ENCODE assay signal across 12 cellular contexts in the genomic region with DNA sequence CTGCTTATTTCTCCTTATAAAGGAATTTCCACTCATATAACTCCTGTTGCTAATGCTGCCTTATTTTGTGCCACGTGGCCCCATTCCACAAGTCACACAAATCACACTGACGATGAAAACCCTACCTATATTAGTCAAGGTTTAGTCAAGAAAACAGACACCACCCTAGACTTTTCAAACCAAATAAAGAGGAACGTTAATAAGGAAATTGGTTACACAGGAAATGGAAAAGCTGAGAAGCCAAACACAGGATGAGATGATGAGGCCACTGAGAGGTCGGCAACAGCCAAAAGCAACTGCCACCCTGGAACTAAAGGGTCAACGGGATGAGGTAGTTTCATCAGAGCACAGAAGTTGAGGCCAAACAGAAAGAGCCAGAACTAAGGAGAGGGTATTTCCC. TPM values are rescaled to one million over a fixed set of nuclear protein-coding genes. Genes with fewer than 3 reads are reported as not detected.
A peak's percentile ranks its signal among the peaks of the same experiment; 100 is the strongest.
DNase-seq lines count a peak whose midpoint lies in the region; ATAC-seq and TF ChIP-seq lines count a peak whose summit lies in the region.
"Had no signal": no experiment of that assay in that cellular context is flagged by ENCODE, and none has a peak within 500 bp of the region (broad histone marks: within the 10 kb centered on the region; RNA-seq: fewer than 3 reads in every experiment).

No MANE protein-coding gene starts in this region.

- no peaks in the 10 kb centered on the region for H3K9me3 ChIP-seq in neutrophil

- peaks cover 7% of the 10 kb centered on the region for H3K4me1 Mint-ChIP-seq in activated T-cell treated with anti-CD3 and anti-CD28 coated beads, Interleukin-2, amount 50 U/mL, for 72 hours (ENCODE audit: low read depth)
- H3K4me1 Mint-ChIP-seq in activated T-cell treated with anti-CD3 and anti-CD28 coated beads, Interleukin-2, amount 50 U/mL, for 4 hours (ENCODE audit: low read depth) = peaks cover 5% of the 10 kb centered on the region
- H3K4me1 Mint-ChIP-seq in activated T-helper 1 cell treated with anti-CD3 and anti-CD28 coated beads, Interleukin-12 subunit alpha, Interleukin-12 subunit beta, Interleukin-2, Interleukin-4 antibody, amounts not matched to agents 30 ng/mL and 10 ng/mL and 1 ng/mL, durations not matched to agents 14 hours and 24 hours and 36 hours (ENCODE audit: low read depth) = peaks cover 10% of the 10 kb centered on the region
- H3K4me1 Mint-ChIP-seq in glutamatergic neuron (ENCODE audit: low read depth, unreplicated experiment) = no peaks in the 10 kb centered on the region

- peak overlapping the region; percentile 75 for H3K27ac ChIP-seq in neutrophil
- H3K27ac ChIP-seq: cardiac muscle cell, KMS-11 had no signal

- H3K27me3 Mint-ChIP-seq in activated T-cell treated with anti-CD3 and anti-CD28 coated beads, Interleukin-2, amount 50 U/mL, for 72 hours (ENCODE audit: low read depth) = no peaks in the 10 kb centered on the region
- H3K27me3 Mint-ChIP-seq in activated T-cell treated with anti-CD3 and anti-CD28 coated beads, Interleukin-2, amount 50 U/mL, for 4 hours (ENCODE audit: low read depth) = no peaks in the 10 kb centered on the region
- H3K27me3 Mint-ChIP-seq in activated T-helper 1 cell treated with anti-CD3 and anti-CD28 coated beads, Interleukin-12 subunit alpha, Interleukin-12 subunit beta, Interleukin-2, Interleukin-4 antibody, amounts not matched to agents 30 ng/mL and 10 ng/mL and 1 ng/mL, durations not matched to agents 14 hours and 24 hours and 36 hours (ENCODE audit: insufficient read depth) = no peaks in the 10 kb centered on the region
- no peaks in the 10 kb centered on the region for H3K27me3 Mint-ChIP-seq in glutamatergic neuron (ENCODE audit: unreplicated experiment)

- peaks cover 25 to 27% of the 10 kb centered on the region in 2 experiments for H3K4me1 ChIP-seq in neutrophil (ENCODE audit: control insufficient read depth in 1 of 2, insufficient read depth in 1 of 2, low read depth in 1 of 2, low read length in 1 of 2)

- H3K4me3 Mint-ChIP-seq in activated T-cell treated with anti-CD3 and anti-CD28 coated beads, Interleukin-2, amount 50 U/mL, for 72 hours = peak overlapping the region in 1 of 2 donors; percentile 9
- H3K4me3 Mint-ChIP-seq in activated T-cell treated with anti-CD3 and anti-CD28 coated beads, Interleukin-2, amount 50 U/mL, for 4 hours = no peak overlapping the region
- H3K4me3 Mint-ChIP-seq in activated T-helper 1 cell treated with anti-CD3 and anti-CD28 coated beads, Interleukin-12 subunit alpha, Interleukin-12 subunit beta, Interleukin-2, Interleukin-4 antibody, amounts not matched to agents 30 ng/mL and 10 ng/mL and 1 ng/mL, durations not matched to agents 14 hours and 24 hours and 36 hours = no peak overlapping the region
- no peak overlapping the region for H3K4me3 Mint-ChIP-seq in glutamatergic neuron (ENCODE audit: unreplicated experiment)

- no peak for DNase-seq in activated T-cell treated with anti-CD3 and anti-CD28 coated beads, Interleukin-2, amount 50 U/mL, for 72 hours
- no peak for DNase-seq in activated T-cell treated with anti-CD3 and anti-CD28 coated beads, Interleukin-2, amount 50 U/mL, for 4 hours
- peak; percentile 68 for DNase-seq in M059J (ENCODE audit: low read depth)
- no peak for DNase-seq in activated T-helper 1 cell treated with anti-CD3 and anti-CD28 coated beads, Interleukin-12 subunit alpha, Interleukin-12 subunit beta, Interleukin-2, Interleukin-4 antibody, amounts not matched to agents 30 ng/mL and 10 ng/mL and 1 ng/mL, durations not matched to agents 14 hours and 24 hours and 36 hours (ENCODE audit: low spot score)
- no peak for DNase-seq in glutamatergic neuron
- DNase-seq in SHP77 treated with DMSO at 0.1 percent for 48 hours (lab: John Stamatoyannopoulos, UW) = no peak
- DNase-seq in NCI-H2029 (lab: John Stamatoyannopoulos, UW) = no peak
- DNase-seq: activated naive CD4-positive, alpha-beta T cell had no signal

- H3K27me3 ChIP-seq in neutrophil = no peaks in the 10 kb centered on the region
- H3K27me3 ChIP-seq: cardiac muscle cell had no signal

- peaks cover 0 to 2% of the 10 kb centered on the region in 2 donors for H3K9me3 Mint-ChIP-seq in activated T-cell treated with anti-CD3 and anti-CD28 coated beads, Interleukin-2, amount 50 U/mL, for 72 hours
- H3K9me3 Mint-ChIP-seq in activated T-cell treated with anti-CD3 and anti-CD28 coated beads, Interleukin-2, amount 50 U/mL, for 4 hours = no peaks in the 10 kb centered on the region
- no peaks in the 10 kb centered on the region for H3K9me3 Mint-ChIP-seq in activated T-helper 1 cell treated with anti-CD3 and anti-CD28 coated beads, Interleukin-12 subunit alpha, Interleukin-12 subunit beta, Interleukin-2, Interleukin-4 antibody, amounts not matched to agents 30 ng/mL and 10 ng/mL and 1 ng/mL, durations not matched to agents 14 hours and 24 hours and 36 hours
- H3K9me3 Mint-ChIP-seq in glutamatergic neuron (ENCODE audit: unreplicated experiment) = peaks cover 4% of the 10 kb centered on the region

- H3K36me3 ChIP-seq in neutrophil = no peaks in the 10 kb centered on the region
- H3K36me3 ChIP-seq: cardiac muscle cell had no signal

- no peak for TF ChIP-seq CTCF in neutrophil (IDR thresholded peaks at IDR 0.05)
- no peak for TF ChIP-seq CTCF in glutamatergic neuron (IDR thresholded peaks at IDR 0.05; ENCODE audit: partially characterized antibody, unreplicated experiment)

- H3K36me3 Mint-ChIP-seq in activated T-cell treated with anti-CD3 and anti-CD28 coated beads, Interleukin-2, amount 50 U/mL, for 72 hours (ENCODE audit: insufficient read depth in 2 of 2) = peaks cover 0 to 3% of the 10 kb centered on the region in 2 donors
- H3K36me3 Mint-ChIP-seq in activated T-cell treated with anti-CD3 and anti-CD28 coated beads, Interleukin-2, amount 50 U/mL, for 4 hours (ENCODE audit: insufficient read depth) = no peaks in the 10 kb centered on the region
- H3K36me3 Mint-ChIP-seq in activated T-helper 1 cell treated with anti-CD3 and anti-CD28 coated beads, Interleukin-12 subunit alpha, Interleukin-12 subunit beta, Interleukin-2, Interleukin-4 antibody, amounts not matched to agents 30 ng/mL and 10 ng/mL and 1 ng/mL, durations not matched to agents 14 hours and 24 hours and 36 hours (ENCODE audit: low read depth) = no peaks in the 10 kb centered on the region
- H3K36me3 Mint-ChIP-seq in glutamatergic neuron (ENCODE audit: unreplicated experiment) = no peaks in the 10 kb centered on the region

- peak; percentile 25 to 74 for ATAC-seq in activated T-cell treated with anti-CD3 and anti-CD28 coated beads, Interleukin-2, amount 50 U/mL, for 72 hours (replicated peaks in 1 of 2)
- no peak for ATAC-seq in activated T-cell treated with anti-CD3 and anti-CD28 coated beads, Interleukin-2, amount 50 U/mL, for 4 hours

- intact Hi-C loops in activated T-helper 1 cell treated with anti-CD3 and anti-CD28 coated beads, Interleukin-12 subunit alpha, Interleukin-12 subunit beta, Interleukin-2, Interleukin-4 antibody, amounts not matched to agents 30 ng/mL and 10 ng/mL and 1 ng/mL, durations not matched to agents 14 hours and 24 hours and 36 hours (cut with micrococcal nuclease) = no loop called here

- H3K27ac Mint-ChIP-seq in activated T-cell treated with anti-CD3 and anti-CD28 coated beads, Interleukin-2, amount 50 U/mL, for 72 hours = peak overlapping the region; percentile 66
- H3K27ac Mint-ChIP-seq in activated T-helper 1 cell treated with anti-CD3 and anti-CD28 coated beads, Interleukin-12 subunit alpha, Interleukin-12 subunit beta, Interleukin-2, Interleukin-4 antibody, amounts not matched to agents 30 ng/mL and 10 ng/mL and 1 ng/mL, durations not matched to agents 14 hours and 24 hours and 36 hours = peak overlapping the region; percentile 62
- no peak overlapping the region for H3K27ac Mint-ChIP-seq in glutamatergic neuron (ENCODE audit: unreplicated experiment)

- H3K4me3 ChIP-seq in neutrophil (ENCODE audit: low read depth in 1 of 2, low read length in 1 of 2) = peak overlapping the region in 1 of 2 experiments; percentile 17
- H3K4me3 ChIP-seq: cardiac muscle cell had no signal

RNA-seq across cellular contexts. Expression of a gene that starts 47.3 kb away (rescaled TPM):
- total RNA-seq in activated T-cell treated with anti-CD3 and anti-CD28 coated beads, Interleukin-2, amount 50 U/mL, for 72 hours = not detected
- not detected for total RNA-seq in activated T-cell treated with anti-CD3 and anti-CD28 coated beads, Interleukin-2, amount 50 U/mL, for 4 hours
- total RNA-seq in M059J (2014; rRNA removed; shearing (Covaris generic)) = not detected in 2 replicates
- not detected in 2 replicates for total RNA-seq in activated T-helper 1 cell treated with anti-CD3 and anti-CD28 coated beads, Interleukin-12 subunit alpha, Interleukin-12 subunit beta, Interleukin-2, Interleukin-4 antibody, amounts not matched to agents 30 ng/mL and 10 ng/mL and 1 ng/mL, durations not matched to agents 14 hours and 24 hours and 36 hours
- not detected for total RNA-seq in glutamatergic neuron (ENCODE audit: unreplicated experiment)
- total RNA-seq: SK-MEL-5 had no signal

Comparison
In these comparisons a context has a peak if more than half of its experiments do, and no peak if none do; other contexts are left out.
1. ATAC-seq: peak in activated T-cell treated with anti-CD3 and anti-CD28 coated beads, Interleukin-2, amount 50 U/mL, for 72 hours (2 of 2); none in activated T-cell treated with anti-CD3 and anti-CD28 coated beads, Interleukin-2, amount 50 U/mL, for 4 hours (0 of 2).